In genomic region chr2:102033028-102033749, GRCh38 we compare ENCODE assay signal across 8 cellular contexts. TPM values are rescaled to one million over a fixed set of nuclear protein-coding genes. Genes with fewer than 3 reads are reported as not detected.
DNase-seq lines count a peak whose midpoint lies in the region; ATAC-seq, FAIRE-seq and TF ChIP-seq lines count a peak whose summit lies in the region.

No MANE protein-coding gene starts in this region.

- peak overlapping the region; percentile 40 to 75 (median 59) for H3K27ac ChIP-seq in Peyer's patch

- H3K9me3 ChIP-seq in Peyer's patch = no peaks in the 10 kb centered on the region
- H3K9me3 ChIP-seq in mucosa of descending colon = no peaks in the 10 kb centered on the region

- H3K27me3 ChIP-seq in Peyer's patch = no peaks in the 10 kb centered on the region

- ATAC-seq in HG02763 (IDR thresholded peaks at IDR 0.05; ENCODE audit: unreplicated experiment) = peak; percentile 85
- peak; percentile 70 for ATAC-seq in mucosa of descending colon
- no peak for ATAC-seq in HG03025 (IDR thresholded peaks at IDR 0.05; ENCODE audit: low FRiP score, unreplicated experiment)

- FAIRE-seq in GM12891 (lab: Jason Lieb, UNC) (no peak), H54 (lab: Jason Lieb, UNC) (no peak)

- no peak overlapping the region for H3K4me3 ChIP-seq in Peyer's patch
- no peak overlapping the region for H3K4me3 ChIP-seq in choroid plexus epithelial cell (ENCODE audit: low read depth, low read length)
- H3K4me3 ChIP-seq in mucosa of descending colon = no peak overlapping the region

- TF ChIP-seq POLR2A in GM12891 (IDR thresholded peaks at IDR 0.05; ENCODE audit: low read depth, low read length) (no peak), Peyer's patch (IDR thresholded peaks at IDR 0.05) (no peak), H54 (IDR thresholded peaks at IDR 0.05; ENCODE audit: low read depth, low read length) (no peak)

- DNase-seq in GM12891 (ENCODE audit: insufficient read length, low spot score) = no peak
- peak in 2 of 3 donors; percentile 36 to 68 for DNase-seq in Peyer's patch
- DNase-seq in choroid plexus epithelial cell (ENCODE audit: low read depth) = peak; percentile 97
- peak; percentile 39 to 65 (median 55) for DNase-seq in mucosa of descending colon
- no peak for DNase-seq in H54 (ENCODE audit: insufficient read length, low spot score)
- DNase-seq in NCI-H82 (lab: John Stamatoyannopoulos, UW) = no peak

- no peak for TF ChIP-seq CTCF in Peyer's patch (IDR thresholded peaks at IDR 0.05)
- TF ChIP-seq CTCF in choroid plexus epithelial cell (conservative IDR thresholded peaks at IDR 0.05; ENCODE audit: low read depth, low read length) = peak; percentile 63
- no peak for TF ChIP-seq CTCF in mucosa of descending colon (IDR thresholded peaks at IDR 0.05)

- intact Hi-C loops in mucosa of descending colon (cut with DNase I, micrococcal nuclease) = no loop called here

- H3K4me1 ChIP-seq in Peyer's patch (peaks cover 0 to 13% (median 3%) of the 10 kb centered on the region in 4 donors), mucosa of descending colon (ENCODE audit: low read depth) (no peaks in the 10 kb centered on the region)

- H3K36me3 ChIP-seq in Peyer's patch = no peaks in the 10 kb centered on the region
- H3K36me3 ChIP-seq in mucosa of descending colon (ENCODE audit: low read depth) = no peaks in the 10 kb centered on the region

TF ChIP-seq in GM12891, 5 proteins besides CTCF, POLR2A, EP300 and RAD21:
- TF ChIP-seq SPI1 (IDR thresholded peaks at IDR 0.05; ENCODE audit: low read depth, low read length) (peak; percentile 90), POLR2AphosphoS5 (IDR thresholded peaks at IDR 0.05; ENCODE audit: low read depth, low read length) (no peak)

RNA-seq across cellular contexts. Expression of gene IL1R2, which starts 41.4 kb away (rescaled TPM):
- polyA plus RNA-seq in GM12891 (2012; ENCODE audit: low read depth, missing spikeins) = 0.62 TPM
- total RNA-seq in Peyer's patch (10 to 100 TPM in 2 of 4 donors, 1 to 10 TPM in 2; 2.3 to 18.2 (median 7.0) TPM), mucosa of descending colon (10 to 100 TPM; 17.9 to 40.3 (median 39.8) TPM)

Comparison
In these comparisons a context has a peak if more than half of its experiments do, and no peak if none do; other contexts are left out.
1. DNase-seq: peak in Peyer's patch (2 of 3), choroid plexus epithelial cell (single experiment) and mucosa of descending colon (3 of 3); none in GM12891 (single experiment), H54 (single experiment) and NCI-H82 (single experiment).